2 cellular contexts compared by ENCODE assay signal in the genomic region with DNA sequence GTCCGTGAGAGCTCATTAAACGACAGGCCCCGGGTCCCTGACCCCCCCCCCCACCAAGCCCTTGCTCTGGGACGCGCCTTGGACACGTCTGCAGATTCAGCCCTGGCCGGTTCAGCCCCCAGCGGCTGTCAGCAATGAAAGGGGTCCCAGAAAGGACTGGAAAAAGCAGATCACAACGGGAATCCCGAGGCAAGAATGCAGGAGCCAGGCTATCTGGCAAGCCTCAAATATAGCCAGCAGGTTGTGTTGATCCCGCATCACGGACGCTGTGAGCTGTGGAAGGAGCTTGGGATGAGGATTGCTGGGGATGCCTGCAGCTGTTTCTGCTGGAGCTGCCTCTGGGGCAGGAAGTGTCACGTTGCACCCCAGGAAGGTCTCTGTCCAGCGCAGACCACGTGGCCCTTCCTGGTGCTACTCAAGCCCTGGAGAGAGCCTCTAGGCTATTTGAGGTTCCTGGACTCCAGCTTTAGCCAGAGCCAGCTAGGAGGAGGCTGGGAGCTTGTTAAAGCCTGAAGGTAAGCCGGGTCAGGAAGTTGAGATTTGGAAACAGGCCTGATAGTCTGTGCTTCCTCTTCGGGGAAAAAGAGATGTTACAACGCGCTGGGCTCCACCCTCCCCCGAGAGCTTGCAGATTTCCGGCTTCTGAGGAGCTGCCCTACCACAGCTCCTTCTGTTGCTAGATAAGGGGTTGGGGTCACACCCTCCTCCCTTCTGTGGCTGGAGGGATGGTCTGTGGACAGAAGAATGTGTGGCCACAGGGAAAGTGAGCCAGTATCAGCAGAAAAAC.
TF ChIP-seq lines count a peak whose summit lies in the region.

No MANE protein-coding gene starts in this region.

TF ChIP-seq in GM12878, 131 proteins besides CTCF, POLR2A, EP300 and RAD21 (continues in another document):
- TF ChIP-seq, protein P1, sequence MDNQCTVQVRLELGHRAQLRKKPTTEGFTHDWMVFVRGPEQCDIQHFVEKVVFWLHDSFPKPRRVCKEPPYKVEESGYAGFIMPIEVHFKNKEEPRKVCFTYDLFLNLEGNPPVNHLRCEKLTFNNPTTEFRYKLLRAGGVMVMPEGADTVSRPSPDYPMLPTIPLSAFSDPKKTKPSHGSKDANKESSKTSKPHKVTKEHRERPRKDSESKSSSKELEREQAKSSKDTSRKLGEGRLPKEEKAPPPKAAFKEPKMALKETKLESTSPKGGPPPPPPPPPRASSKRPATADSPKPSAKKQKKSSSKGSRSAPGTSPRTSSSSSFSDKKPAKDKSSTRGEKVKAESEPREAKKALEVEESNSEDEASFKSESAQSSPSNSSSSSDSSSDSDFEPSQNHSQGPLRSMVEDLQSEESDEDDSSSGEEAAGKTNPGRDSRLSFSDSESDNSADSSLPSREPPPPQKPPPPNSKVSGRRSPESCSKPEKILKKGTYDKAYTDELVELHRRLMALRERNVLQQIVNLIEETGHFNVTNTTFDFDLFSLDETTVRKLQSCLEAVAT (IDR thresholded peaks at IDR 0.05) = no peak
- TF ChIP-seq BMI1 (IDR thresholded peaks at IDR 0.05; ENCODE audit: borderline replicate concordance) (no peak), SREBF2 (IDR thresholded peaks at IDR 0.05; ENCODE audit: low read length) (no peak), SREBF1 (IDR thresholded peaks at IDR 0.05; ENCODE audit: low read length) (no peak), EED (IDR thresholded peaks at IDR 0.05; ENCODE audit: low read depth) (0 out of 2 replicates have a peak, but pooled peaks have one; percentile 5), YY1 (IDR thresholded peaks at IDR 0.05; ENCODE audit: low read depth, low read length) (no peak), ETV6 (conservative IDR thresholded peaks at IDR 0.05 in 1 of 2, IDR thresholded peaks at IDR 0.05 in 1 of 2; ENCODE audit: borderline replicate concordance in 1 of 2, low read depth in 1 of 2) (0 out of 4 replicates have a peak, but pooled peaks of 1 of the 2 experiments have one; percentile 10), SMC3 (IDR thresholded peaks at IDR 0.05; ENCODE audit: borderline replicate concordance, low read length) (no peak), BHLHE40 (IDR thresholded peaks at IDR 0.05; ENCODE audit: borderline replicate concordance in 1 of 2, low read depth in 2 of 2, low read length in 1 of 2) (no peak)
- TF ChIP-seq, protein P2, sequence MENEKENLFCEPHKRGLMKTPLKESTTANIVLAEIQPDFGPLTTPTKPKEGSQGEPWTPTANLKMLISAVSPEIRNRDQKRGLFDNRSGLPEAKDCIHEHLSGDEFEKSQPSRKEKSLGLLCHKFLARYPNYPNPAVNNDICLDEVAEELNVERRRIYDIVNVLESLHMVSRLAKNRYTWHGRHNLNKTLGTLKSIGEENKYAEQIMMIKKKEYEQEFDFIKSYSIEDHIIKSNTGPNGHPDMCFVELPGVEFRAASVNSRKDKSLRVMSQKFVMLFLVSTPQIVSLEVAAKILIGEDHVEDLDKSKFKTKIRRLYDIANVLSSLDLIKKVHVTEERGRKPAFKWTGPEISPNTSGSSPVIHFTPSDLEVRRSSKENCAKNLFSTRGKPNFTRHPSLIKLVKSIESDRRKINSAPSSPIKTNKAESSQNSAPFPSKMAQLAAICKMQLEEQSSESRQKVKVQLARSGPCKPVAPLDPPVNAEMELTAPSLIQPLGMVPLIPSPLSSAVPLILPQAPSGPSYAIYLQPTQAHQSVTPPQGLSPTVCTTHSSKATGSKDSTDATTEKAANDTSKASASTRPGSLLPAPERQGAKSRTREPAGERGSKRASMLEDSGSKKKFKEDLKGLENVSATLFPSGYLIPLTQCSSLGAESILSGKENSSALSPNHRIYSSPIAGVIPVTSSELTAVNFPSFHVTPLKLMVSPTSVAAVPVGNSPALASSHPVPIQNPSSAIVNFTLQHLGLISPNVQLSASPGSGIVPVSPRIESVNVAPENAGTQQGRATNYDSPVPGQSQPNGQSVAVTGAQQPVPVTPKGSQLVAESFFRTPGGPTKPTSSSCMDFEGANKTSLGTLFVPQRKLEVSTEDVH (IDR thresholded peaks at IDR 0.05; ENCODE audit: low read depth, partially characterized antibody) = no peak
- TF ChIP-seq, protein P3, sequence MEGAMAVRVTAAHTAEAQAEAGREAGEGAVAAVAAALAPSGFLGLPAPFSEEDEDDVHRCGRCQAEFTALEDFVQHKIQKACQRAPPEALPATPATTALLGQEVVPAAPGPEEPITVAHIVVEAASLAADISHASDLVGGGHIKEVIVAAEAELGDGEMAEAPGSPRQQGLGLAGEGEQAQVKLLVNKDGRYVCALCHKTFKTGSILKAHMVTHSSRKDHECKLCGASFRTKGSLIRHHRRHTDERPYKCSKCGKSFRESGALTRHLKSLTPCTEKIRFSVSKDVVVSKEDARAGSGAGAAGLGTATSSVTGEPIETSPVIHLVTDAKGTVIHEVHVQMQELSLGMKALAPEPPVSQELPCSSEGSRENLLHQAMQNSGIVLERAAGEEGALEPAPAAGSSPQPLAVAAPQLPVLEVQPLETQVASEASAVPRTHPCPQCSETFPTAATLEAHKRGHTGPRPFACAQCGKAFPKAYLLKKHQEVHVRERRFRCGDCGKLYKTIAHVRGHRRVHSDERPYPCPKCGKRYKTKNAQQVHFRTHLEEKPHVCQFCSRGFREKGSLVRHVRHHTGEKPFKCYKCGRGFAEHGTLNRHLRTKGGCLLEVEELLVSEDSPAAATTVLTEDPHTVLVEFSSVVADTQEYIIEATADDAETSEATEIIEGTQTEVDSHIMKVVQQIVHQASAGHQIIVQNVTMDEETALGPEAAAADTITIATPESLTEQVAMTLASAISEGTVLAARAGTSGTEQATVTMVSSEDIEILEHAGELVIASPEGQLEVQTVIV (IDR thresholded peaks at IDR 0.05; ENCODE audit: borderline replicate concordance, partially characterized antibody) = no peak
- TF ChIP-seq, protein P4, sequence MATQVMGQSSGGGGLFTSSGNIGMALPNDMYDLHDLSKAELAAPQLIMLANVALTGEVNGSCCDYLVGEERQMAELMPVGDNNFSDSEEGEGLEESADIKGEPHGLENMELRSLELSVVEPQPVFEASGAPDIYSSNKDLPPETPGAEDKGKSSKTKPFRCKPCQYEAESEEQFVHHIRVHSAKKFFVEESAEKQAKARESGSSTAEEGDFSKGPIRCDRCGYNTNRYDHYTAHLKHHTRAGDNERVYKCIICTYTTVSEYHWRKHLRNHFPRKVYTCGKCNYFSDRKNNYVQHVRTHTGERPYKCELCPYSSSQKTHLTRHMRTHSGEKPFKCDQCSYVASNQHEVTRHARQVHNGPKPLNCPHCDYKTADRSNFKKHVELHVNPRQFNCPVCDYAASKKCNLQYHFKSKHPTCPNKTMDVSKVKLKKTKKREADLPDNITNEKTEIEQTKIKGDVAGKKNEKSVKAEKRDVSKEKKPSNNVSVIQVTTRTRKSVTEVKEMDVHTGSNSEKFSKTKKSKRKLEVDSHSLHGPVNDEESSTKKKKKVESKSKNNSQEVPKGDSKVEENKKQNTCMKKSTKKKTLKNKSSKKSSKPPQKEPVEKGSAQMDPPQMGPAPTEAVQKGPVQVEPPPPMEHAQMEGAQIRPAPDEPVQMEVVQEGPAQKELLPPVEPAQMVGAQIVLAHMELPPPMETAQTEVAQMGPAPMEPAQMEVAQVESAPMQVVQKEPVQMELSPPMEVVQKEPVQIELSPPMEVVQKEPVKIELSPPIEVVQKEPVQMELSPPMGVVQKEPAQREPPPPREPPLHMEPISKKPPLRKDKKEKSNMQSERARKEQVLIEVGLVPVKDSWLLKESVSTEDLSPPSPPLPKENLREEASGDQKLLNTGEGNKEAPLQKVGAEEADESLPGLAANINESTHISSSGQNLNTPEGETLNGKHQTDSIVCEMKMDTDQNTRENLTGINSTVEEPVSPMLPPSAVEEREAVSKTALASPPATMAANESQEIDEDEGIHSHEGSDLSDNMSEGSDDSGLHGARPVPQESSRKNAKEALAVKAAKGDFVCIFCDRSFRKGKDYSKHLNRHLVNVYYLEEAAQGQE (IDR thresholded peaks at IDR 0.05; ENCODE audit: low read depth, low read length) = peak; percentile 38; the same call in 1 of the 2 replicates

TF ChIP-seq in HepG2, 621 proteins besides CTCF, POLR2A, EP300 and RAD21 (continues in another document):
- no peak for TF ChIP-seq SETDB1 (CRISPR knock-in tag; IDR thresholded peaks at IDR 0.05; ENCODE audit: borderline replicate concordance)
- peak; percentile 49; the same call in 1 of the 2 replicates for TF ChIP-seq MYC (CRISPR knock-in tag; IDR thresholded peaks at IDR 0.05; ENCODE audit: borderline replicate concordance)
- no peak for TF ChIP-seq ZBTB1 (CRISPR knock-in tag; IDR thresholded peaks at IDR 0.05; ENCODE audit: borderline replicate concordance)
- TF ChIP-seq, protein P5, sequence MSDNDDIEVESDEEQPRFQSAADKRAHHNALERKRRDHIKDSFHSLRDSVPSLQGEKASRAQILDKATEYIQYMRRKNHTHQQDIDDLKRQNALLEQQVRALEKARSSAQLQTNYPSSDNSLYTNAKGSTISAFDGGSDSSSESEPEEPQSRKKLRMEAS (IDR thresholded peaks at IDR 0.05) = peak; percentile 79
- no peak for TF ChIP-seq ZNF431 (CRISPR knock-in tag; IDR thresholded peaks at IDR 0.05; ENCODE audit: borderline replicate concordance, low read depth)
- TF ChIP-seq NKX3-1 (CRISPR knock-in tag; IDR thresholded peaks at IDR 0.05) = no peak
- 0 out of 2 replicates have a peak, but pooled peaks have one; percentile 34 for TF ChIP-seq ZNF230 (CRISPR knock-in tag; IDR thresholded peaks at IDR 0.05)
- no peak for TF ChIP-seq TEAD2 (CRISPR knock-in tag; IDR thresholded peaks at IDR 0.05)
- TF ChIP-seq ZNF263 (CRISPR knock-in tag; IDR thresholded peaks at IDR 0.05) = no peak
- TF ChIP-seq, protein P6, sequence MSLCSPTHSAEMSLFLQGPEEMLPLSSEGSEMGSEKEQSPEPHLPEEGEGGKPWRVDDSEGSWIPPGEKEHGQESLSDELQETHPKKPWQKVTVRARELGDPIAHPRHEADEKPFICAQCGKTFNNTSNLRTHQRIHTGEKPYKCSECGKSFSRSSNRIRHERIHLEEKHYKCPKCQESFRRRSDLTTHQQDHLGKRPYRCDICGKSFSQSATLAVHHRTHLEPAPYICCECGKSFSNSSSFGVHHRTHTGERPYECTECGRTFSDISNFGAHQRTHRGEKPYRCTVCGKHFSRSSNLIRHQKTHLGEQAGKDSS (CRISPR knock-in tag; IDR thresholded peaks at IDR 0.05; ENCODE audit: borderline replicate concordance, low read depth) = no peak
- TF ChIP-seq XRCC5 (optimal IDR thresholded peaks at IDR 0.05; ENCODE audit: low read length) = no peak
- no peak for TF ChIP-seq ZSCAN22 (CRISPR knock-in tag; IDR thresholded peaks at IDR 0.05)
- TF ChIP-seq, protein P7, sequence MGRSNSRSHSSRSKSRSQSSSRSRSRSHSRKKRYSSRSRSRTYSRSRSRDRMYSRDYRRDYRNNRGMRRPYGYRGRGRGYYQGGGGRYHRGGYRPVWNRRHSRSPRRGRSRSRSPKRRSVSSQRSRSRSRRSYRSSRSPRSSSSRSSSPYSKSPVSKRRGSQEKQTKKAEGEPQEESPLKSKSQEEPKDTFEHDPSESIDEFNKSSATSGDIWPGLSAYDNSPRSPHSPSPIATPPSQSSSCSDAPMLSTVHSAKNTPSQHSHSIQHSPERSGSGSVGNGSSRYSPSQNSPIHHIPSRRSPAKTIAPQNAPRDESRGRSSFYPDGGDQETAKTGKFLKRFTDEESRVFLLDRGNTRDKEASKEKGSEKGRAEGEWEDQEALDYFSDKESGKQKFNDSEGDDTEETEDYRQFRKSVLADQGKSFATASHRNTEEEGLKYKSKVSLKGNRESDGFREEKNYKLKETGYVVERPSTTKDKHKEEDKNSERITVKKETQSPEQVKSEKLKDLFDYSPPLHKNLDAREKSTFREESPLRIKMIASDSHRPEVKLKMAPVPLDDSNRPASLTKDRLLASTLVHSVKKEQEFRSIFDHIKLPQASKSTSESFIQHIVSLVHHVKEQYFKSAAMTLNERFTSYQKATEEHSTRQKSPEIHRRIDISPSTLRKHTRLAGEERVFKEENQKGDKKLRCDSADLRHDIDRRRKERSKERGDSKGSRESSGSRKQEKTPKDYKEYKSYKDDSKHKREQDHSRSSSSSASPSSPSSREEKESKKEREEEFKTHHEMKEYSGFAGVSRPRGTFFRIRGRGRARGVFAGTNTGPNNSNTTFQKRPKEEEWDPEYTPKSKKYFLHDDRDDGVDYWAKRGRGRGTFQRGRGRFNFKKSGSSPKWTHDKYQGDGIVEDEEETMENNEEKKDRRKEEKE (IDR thresholded peaks at IDR 0.05) = no peak
- TF ChIP-seq KAT2B (IDR thresholded peaks at IDR 0.05; ENCODE audit: borderline replicate concordance, low read depth, low read length) = no peak
- no peak for TF ChIP-seq NFYC (CRISPR knock-in tag; IDR thresholded peaks at IDR 0.05)
- TF ChIP-seq GATA4 (IDR thresholded peaks at IDR 0.05; ENCODE audit: borderline replicate concordance, low read depth) = no peak
- no peak for TF ChIP-seq TARDBP (CRISPR knock-in tag; IDR thresholded peaks at IDR 0.05)
- no peak for TF ChIP-seq ARNT2 (CRISPR knock-in tag; IDR thresholded peaks at IDR 0.05; ENCODE audit: low read depth)
- 0 out of 2 replicates have a peak, but pooled peaks have one; percentile 29 for TF ChIP-seq GABPA (IDR thresholded peaks at IDR 0.05; ENCODE audit: low read depth, low read length)
- TF ChIP-seq GABPA (CRISPR knock-in tag; IDR thresholded peaks at IDR 0.05; ENCODE audit: low read depth) = peak; percentile 39; the same call in 1 of the 2 replicates
- TF ChIP-seq HNRNPUL1 (IDR thresholded peaks at IDR 0.05; ENCODE audit: low read depth, low read length) = no peak
- no peak for TF ChIP-seq RORA (CRISPR knock-in tag; IDR thresholded peaks at IDR 0.05)
- no peak for TF ChIP-seq GFI1 (CRISPR knock-in tag; IDR thresholded peaks at IDR 0.05; ENCODE audit: borderline replicate concordance)
- TF ChIP-seq ZSCAN29 (CRISPR knock-in tag; conservative IDR thresholded peaks at IDR 0.05) = no peak
- peak; percentile 48 for TF ChIP-seq GABPB1 (CRISPR knock-in tag; IDR thresholded peaks at IDR 0.05)
- TF ChIP-seq ZNF782 (CRISPR knock-in tag; IDR thresholded peaks at IDR 0.05; ENCODE audit: borderline replicate concordance) = no peak
- TF ChIP-seq, protein P8, sequence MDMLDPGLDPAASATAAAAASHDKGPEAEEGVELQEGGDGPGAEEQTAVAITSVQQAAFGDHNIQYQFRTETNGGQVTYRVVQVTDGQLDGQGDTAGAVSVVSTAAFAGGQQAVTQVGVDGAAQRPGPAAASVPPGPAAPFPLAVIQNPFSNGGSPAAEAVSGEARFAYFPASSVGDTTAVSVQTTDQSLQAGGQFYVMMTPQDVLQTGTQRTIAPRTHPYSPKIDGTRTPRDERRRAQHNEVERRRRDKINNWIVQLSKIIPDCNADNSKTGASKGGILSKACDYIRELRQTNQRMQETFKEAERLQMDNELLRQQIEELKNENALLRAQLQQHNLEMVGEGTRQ (IDR thresholded peaks at IDR 0.05; ENCODE audit: low read depth, low read length) = peak; percentile 26; the same call in 1 of the 2 replicates
- TF ChIP-seq, protein P8 (CRISPR knock-in tag; IDR thresholded peaks at IDR 0.05; ENCODE audit: borderline replicate concordance) = no peak; the same call in 1 of the 2 replicates
- TF ChIP-seq SMAD9 (CRISPR knock-in tag; IDR thresholded peaks at IDR 0.05) = 0 out of 2 replicates have a peak, but pooled peaks have one; percentile 32
- 0 out of 2 replicates have a peak, but pooled peaks have one; percentile 28 for TF ChIP-seq SALL1 (CRISPR knock-in tag; IDR thresholded peaks at IDR 0.05)
- TF ChIP-seq NR3C1 (CRISPR knock-in tag; IDR thresholded peaks at IDR 0.05) = no peak
- TF ChIP-seq PHF8 (CRISPR knock-in tag; IDR thresholded peaks at IDR 0.05) = peak; percentile 16; the same call in 1 of the 2 replicates
- TF ChIP-seq SAP130 (CRISPR knock-in tag; IDR thresholded peaks at IDR 0.05; ENCODE audit: low read depth) = 0 out of 2 replicates have a peak, but pooled peaks have one; percentile 13
